ENCODE assay signal across 18 cellular contexts in the genomic region with DNA sequence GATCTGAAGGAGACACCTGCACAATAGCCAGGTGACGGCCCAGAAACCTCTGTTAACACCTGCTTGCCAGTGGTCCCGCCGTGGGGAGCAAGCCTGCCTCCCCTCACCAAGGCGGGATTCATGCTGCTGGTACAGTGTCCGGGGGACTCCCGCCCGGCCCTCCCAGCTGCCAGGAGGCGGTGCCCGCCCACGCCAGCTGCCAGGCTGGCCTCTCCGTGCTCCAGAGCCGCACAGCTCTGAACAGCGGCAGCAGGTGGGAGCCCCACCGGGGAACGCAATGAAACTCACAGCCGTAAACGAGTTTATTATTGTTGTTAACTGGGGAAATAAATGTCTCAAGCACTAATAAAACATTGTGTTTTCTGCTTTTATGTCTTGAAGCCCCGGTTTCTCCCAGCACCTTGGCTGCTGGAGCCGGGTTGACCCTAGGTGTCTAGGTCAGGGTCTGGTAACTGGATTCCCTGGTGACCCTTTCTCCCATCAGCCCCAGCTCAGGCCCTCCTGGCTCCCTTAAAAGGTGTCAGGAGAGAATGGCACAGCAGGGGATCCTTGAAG.
A peak's percentile ranks its signal among the peaks of the same experiment; 100 is the strongest.
DNase-seq lines count a peak whose midpoint lies in the region; ATAC-seq and TF ChIP-seq lines count a peak whose summit lies in the region.
"Had no signal": no experiment of that assay in that cellular context is flagged by ENCODE, and none has a peak within 500 bp of the region (broad histone marks: within the 10 kb centered on the region; RNA-seq: fewer than 3 reads in every experiment).

No MANE protein-coding gene starts in this region.

- H3K4me3 ChIP-seq in SJCRH30, result no peak overlapping the region
- no peak overlapping the region for H3K4me3 ChIP-seq in transverse colon
- H3K4me3 ChIP-seq: K562, left ventricle myocardium inferior, right atrium auricular region, tibial artery had no signal

- POLR2A ChIA-PET in activated CD8-positive, alpha-beta T cell treated with anti-CD3 and anti-CD28 coated beads, Interleukin-2, amount 10 ng/mL, durations not matched to agents 7 days and 5 days (lab: Charles Lee), result no interaction called here

- peaks cover 36 to 38% of the 10 kb centered on the region in 2 donors for H3K27me3 Mint-ChIP-seq in natural killer cell treated with Interleukin-12 subunit alpha and Interleukin-12 subunit beta and Interleukin-15 and Interleukin-18, amount 100 ng/mL, for 72 hours
- H3K27me3 Mint-ChIP-seq in natural killer cell (ENCODE audit: low read depth in 2 of 2), result peaks cover 25 to 53% of the 10 kb centered on the region in 2 donors
- peaks cover 35% of the 10 kb centered on the region for H3K27me3 Mint-ChIP-seq in activated CD8-positive, alpha-beta T cell treated with anti-CD3 and anti-CD28 coated beads, Interleukin-2, amount 10 ng/mL, durations not matched to agents 7 days and 5 days (ENCODE audit: low read depth)

- peaks cover 11% of the 10 kb centered on the region; the same call in 1 of the 2 replicates for H3K4me1 ChIP-seq in SJCRH30
- peaks cover 0 to 12% (median 3%) of the 10 kb centered on the region in 4 donors for H3K4me1 ChIP-seq in transverse colon
- H3K4me1 ChIP-seq: left ventricle myocardium inferior, right atrium auricular region, tibial artery had no signal

- CTCF ChIA-PET in activated CD8-positive, alpha-beta T cell treated with anti-CD3 and anti-CD28 coated beads, Interleukin-2, amount 10 ng/mL, durations not matched to agents 7 days and 5 days (lab: Charles Lee), result no interaction called here

- TF ChIP-seq CTCF in natural killer cell (IDR thresholded peaks at IDR 0.05) (no peak), transverse colon (IDR thresholded peaks at IDR 0.05) (no peak)

- no peaks in the 10 kb centered on the region for H3K9me3 Mint-ChIP-seq in natural killer cell treated with Interleukin-12 subunit alpha and Interleukin-12 subunit beta and Interleukin-15 and Interleukin-18, amount 100 ng/mL, for 72 hours
- no peaks in the 10 kb centered on the region for H3K9me3 Mint-ChIP-seq in natural killer cell
- no peaks in the 10 kb centered on the region for H3K9me3 Mint-ChIP-seq in activated CD8-positive, alpha-beta T cell treated with anti-CD3 and anti-CD28 coated beads, Interleukin-2, amount 10 ng/mL, durations not matched to agents 7 days and 5 days (ENCODE audit: insufficient read depth)
- H3K9me3 Mint-ChIP-seq: endodermal cell, HFFc6 had no signal

- H3K9me3 ChIP-seq in SJCRH30 (replicated peaks) (no peaks in the 10 kb centered on the region), transverse colon (no peaks in the 10 kb centered on the region)
- H3K9me3 ChIP-seq: left ventricle myocardium inferior, right atrium auricular region had no signal

- no peaks in the 10 kb centered on the region for H3K36me3 Mint-ChIP-seq in natural killer cell treated with Interleukin-12 subunit alpha and Interleukin-12 subunit beta and Interleukin-15 and Interleukin-18, amount 100 ng/mL, for 72 hours
- H3K36me3 Mint-ChIP-seq in natural killer cell, result no peaks in the 10 kb centered on the region
- no peaks in the 10 kb centered on the region for H3K36me3 Mint-ChIP-seq in activated CD8-positive, alpha-beta T cell treated with anti-CD3 and anti-CD28 coated beads, Interleukin-2, amount 10 ng/mL, durations not matched to agents 7 days and 5 days (ENCODE audit: low read depth)
- H3K36me3 Mint-ChIP-seq: activated naive CD8-positive, alpha-beta T cell had no signal

- TF ChIP-seq EP300 in transverse colon (IDR thresholded peaks at IDR 0.05; ENCODE audit: low read depth), result no peak

- H3K4me1 Mint-ChIP-seq in natural killer cell treated with Interleukin-12 subunit alpha and Interleukin-12 subunit beta and Interleukin-15 and Interleukin-18, amount 100 ng/mL, for 72 hours (ENCODE audit: low read depth in 2 of 2), result no peaks in the 10 kb centered on the region
- no peaks in the 10 kb centered on the region for H3K4me1 Mint-ChIP-seq in natural killer cell
- peaks cover 3% of the 10 kb centered on the region for H3K4me1 Mint-ChIP-seq in activated CD8-positive, alpha-beta T cell treated with anti-CD3 and anti-CD28 coated beads, Interleukin-2, amount 10 ng/mL, durations not matched to agents 7 days and 5 days (ENCODE audit: low read depth)
- H3K4me1 Mint-ChIP-seq: endodermal cell had no signal

- intact Hi-C loops in natural killer cell (cut with micrococcal nuclease), result no loop called here
- intact Hi-C loops in transverse colon (cut with DNase I; ENCODE audit: low total_unique reads), result no loop called here

- no peak for TF ChIP-seq POLR2A in transverse colon (IDR thresholded peaks at IDR 0.05)

- H3K36me3 ChIP-seq in SJCRH30 (no peaks in the 10 kb centered on the region), transverse colon (no peaks in the 10 kb centered on the region)
- H3K36me3 ChIP-seq: left ventricle myocardium inferior, right atrium auricular region, tibial artery had no signal

- 38% methylated on average over 19 of the region's 19 CpGs; no CpG with 5 or more reads in 1 of the 2 donors for WGBS in transverse colon (ENCODE audit: low coverage in 1 of 2), 2 donors

- H3K27ac Mint-ChIP-seq in natural killer cell treated with Interleukin-12 subunit alpha and Interleukin-12 subunit beta and Interleukin-15 and Interleukin-18, amount 100 ng/mL, for 72 hours, result no peak overlapping the region
- no peak overlapping the region for H3K27ac Mint-ChIP-seq in natural killer cell
- no peak overlapping the region for H3K27ac Mint-ChIP-seq in activated CD8-positive, alpha-beta T cell treated with anti-CD3 and anti-CD28 coated beads, Interleukin-2, amount 10 ng/mL, durations not matched to agents 7 days and 5 days
- H3K27ac Mint-ChIP-seq: activated naive CD8-positive, alpha-beta T cell; endodermal cell; HFFc6 had no signal

- in situ Hi-C loops in transverse colon (cut with MboI; ENCODE audit: low pct_ligation_motif_present in 1 of 4, low pct_unique_long_range_greater_than_20kb in 1 of 4, low sequenced_read_pairs in 3 of 4), result no loop called here

- no peak overlapping the region for H3K4me3 Mint-ChIP-seq in natural killer cell treated with Interleukin-12 subunit alpha and Interleukin-12 subunit beta and Interleukin-15 and Interleukin-18, amount 100 ng/mL, for 72 hours
- no peak overlapping the region for H3K4me3 Mint-ChIP-seq in natural killer cell
- no peak overlapping the region for H3K4me3 Mint-ChIP-seq in activated CD8-positive, alpha-beta T cell treated with anti-CD3 and anti-CD28 coated beads, Interleukin-2, amount 10 ng/mL, durations not matched to agents 7 days and 5 days
- H3K4me3 Mint-ChIP-seq: activated naive CD8-positive, alpha-beta T cell; endodermal cell; HFFc6 had no signal

- peak; percentile 45 for DNase-seq in natural killer cell treated with Interleukin-12 subunit alpha and Interleukin-12 subunit beta and Interleukin-15 and Interleukin-18, amount 100 ng/mL, for 72 hours (ENCODE audit: low spot score)
- no peak for DNase-seq in natural killer cell
- peak; percentile 47 for DNase-seq in NCI-H2107 treated with DMSO at 0.1 percent for 48 hours (lab: John Stamatoyannopoulos, UW; ENCODE audit: unreplicated experiment)
- DNase-seq in SJCRH30, result peak; percentile 70 to 77
- DNase-seq in transverse colon, result peak; percentile 44
- DNase-seq in SIG-M5 (lab: John Stamatoyannopoulos, UW), result no peak
- DNase-seq in NCI-H1436 (lab: John Stamatoyannopoulos, UW), result no peak
- no peak for DNase-seq in activated CD8-positive, alpha-beta T cell treated with anti-CD3 and anti-CD28 coated beads, Interleukin-2, amount 10 ng/mL, durations not matched to agents 7 days and 5 days
- DNase-seq: activated CD4-positive, CD25-positive, alpha-beta regulatory T cell treated with anti-CD3 and anti-CD28 coated beads, Interleukin-2, amount 50 U/mL, for 72 hours; endodermal cell; HFFc6; left ventricle myocardium inferior; occipital lobe; stimulated activated naive CD4-positive, alpha-beta T cell had no signal

- ATAC-seq in natural killer cell treated with Interleukin-12 subunit alpha and Interleukin-12 subunit beta and Interleukin-15 and Interleukin-18, amount 100 ng/mL, for 72 hours, result no peak
- no peak for ATAC-seq in natural killer cell
- no peak for ATAC-seq in activated CD8-positive, alpha-beta T cell treated with anti-CD3 and anti-CD28 coated beads, Interleukin-2, amount 10 ng/mL, durations not matched to agents 7 days and 5 days
- ATAC-seq: K562 had no signal

- H3K27me3 ChIP-seq in SJCRH30, result no peaks in the 10 kb centered on the region
- H3K27me3 ChIP-seq in transverse colon, result peaks cover 5% of the 10 kb centered on the region
- H3K27me3 ChIP-seq: right atrium auricular region had no signal

- H3K27ac ChIP-seq in SJCRH30, result no peak overlapping the region
- H3K27ac ChIP-seq in transverse colon, result no peak overlapping the region
- H3K27ac ChIP-seq: left ventricle myocardium inferior, right atrium auricular region, tibial artery had no signal

Comparison
In these comparisons a context has a peak if more than half of its experiments do, and no peak if none do; other contexts are left out.
1. DNase-seq: peak in natural killer cell treated with Interleukin-12 subunit alpha and Interleukin-12 subunit beta and Interleukin-15 and Interleukin-18, amount 100 ng/mL, for 72 hours (single experiment), NCI-H2107 treated with DMSO at 0.1 percent for 48 hours (single experiment), SJCRH30 (2 of 2) and transverse colon (single experiment); none in natural killer cell (single experiment), SIG-M5 (single experiment), NCI-H1436 (single experiment) and activated CD8-positive, alpha-beta T cell treated with anti-CD3 and anti-CD28 coated beads, Interleukin-2, amount 10 ng/mL, durations not matched to agents 7 days and 5 days (single experiment).